ENCODE assay signal across 11 cellular contexts in genomic region chr1:53998223-53998622, GRCh38. TPM values are rescaled to one million over a fixed set of nuclear protein-coding genes. Genes with fewer than 3 reads are reported as not detected.
"Had no signal": no experiment of that assay in that cellular context is flagged by ENCODE, and none has a peak within 500 bp of the region (broad histone marks: within the 10 kb centered on the region; RNA-seq: fewer than 3 reads in every experiment).

No MANE protein-coding gene starts in this region.

- H3K9me3 ChIP-seq: HAP-1 had no signal

- ATAC-seq: GM23338 had no signal

- H2AFZ ChIP-seq: GM23248, GM23338 had no signal

- H3K27ac ChIP-seq: GM23248 had no signal

- H3K4me2 ChIP-seq: GM23338 had no signal

- H3K4me1 ChIP-seq: HAP-1 had no signal

- H3K4me3 ChIP-seq: GM23248, GM23338, HAP-1 had no signal

- DNase-seq: GM23248, GOT3, H7, H9, HCEC 1CT, HFFc6 had no signal

- H3K36me3 ChIP-seq: HAP-1 had no signal

- H3K9ac ChIP-seq: GM23248 had no signal

- FAIRE-seq: H1, H54 had no signal

RNA-seq across cellular contexts. Expression of gene LDLRAD1, which starts 19.8 kb away (rescaled TPM):
- total RNA-seq: GM23248, GM23338, H1, H4, H7, H9, HFFc6 had no signal
- polyA plus RNA-seq: GM23248, GM23338, H1 had no signal
